ENCODE assay signal across 1 cellular context in the genomic region with DNA sequence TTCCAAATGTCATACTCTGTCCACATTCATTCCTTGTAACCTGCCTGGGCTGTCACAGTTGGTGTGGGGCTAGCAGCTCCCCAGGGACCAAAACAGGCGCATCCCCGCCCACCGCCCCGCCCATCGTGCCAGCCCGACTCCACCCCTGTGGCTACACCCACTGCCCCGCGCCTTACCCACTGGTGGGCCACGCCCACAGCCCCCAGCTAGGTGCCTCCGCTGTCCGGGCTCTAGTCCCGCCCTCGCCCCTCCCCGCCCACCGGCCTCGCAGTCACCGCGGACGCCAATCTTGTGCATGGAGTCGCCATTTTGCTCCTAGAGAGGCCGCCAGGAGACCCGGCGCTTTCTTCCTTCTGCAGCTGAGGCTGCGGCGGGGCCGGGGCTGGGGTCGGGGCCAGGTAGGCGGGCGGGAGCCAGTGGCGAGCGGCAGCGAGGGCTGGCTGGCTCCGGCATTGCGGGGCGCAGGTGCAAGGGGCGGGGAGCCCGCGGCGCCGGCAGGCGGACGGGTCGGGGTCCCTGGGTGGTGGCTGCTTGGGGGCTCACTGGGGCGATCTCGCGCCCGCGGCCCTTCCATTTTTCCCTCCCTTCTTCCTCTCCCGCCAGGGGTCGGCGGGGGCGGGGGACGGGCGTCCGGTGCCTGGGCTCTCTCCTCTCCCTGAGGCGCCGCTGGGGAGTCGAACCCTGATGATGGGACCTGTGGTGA.
TF ChIP-seq lines count a peak whose summit lies in the region.

A gene with protein sequence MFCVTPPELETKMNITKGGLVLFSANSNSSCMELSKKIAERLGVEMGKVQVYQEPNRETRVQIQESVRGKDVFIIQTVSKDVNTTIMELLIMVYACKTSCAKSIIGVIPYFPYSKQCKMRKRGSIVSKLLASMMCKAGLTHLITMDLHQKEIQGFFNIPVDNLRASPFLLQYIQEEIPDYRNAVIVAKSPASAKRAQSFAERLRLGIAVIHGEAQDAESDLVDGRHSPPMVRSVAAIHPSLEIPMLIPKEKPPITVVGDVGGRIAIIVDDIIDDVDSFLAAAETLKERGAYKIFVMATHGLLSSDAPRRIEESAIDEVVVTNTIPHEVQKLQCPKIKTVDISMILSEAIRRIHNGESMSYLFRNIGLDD (plus strand): TSS at position 268 of the 703 bp plus-strand sequence. CDS start 7,703 bp downstream, outside the sequence.

TF ChIP-seq in HEK293, 187 proteins besides CTCF, POLR2A, EP300 and RAD21 (continued from another document):
- TF ChIP-seq, protein P1, sequence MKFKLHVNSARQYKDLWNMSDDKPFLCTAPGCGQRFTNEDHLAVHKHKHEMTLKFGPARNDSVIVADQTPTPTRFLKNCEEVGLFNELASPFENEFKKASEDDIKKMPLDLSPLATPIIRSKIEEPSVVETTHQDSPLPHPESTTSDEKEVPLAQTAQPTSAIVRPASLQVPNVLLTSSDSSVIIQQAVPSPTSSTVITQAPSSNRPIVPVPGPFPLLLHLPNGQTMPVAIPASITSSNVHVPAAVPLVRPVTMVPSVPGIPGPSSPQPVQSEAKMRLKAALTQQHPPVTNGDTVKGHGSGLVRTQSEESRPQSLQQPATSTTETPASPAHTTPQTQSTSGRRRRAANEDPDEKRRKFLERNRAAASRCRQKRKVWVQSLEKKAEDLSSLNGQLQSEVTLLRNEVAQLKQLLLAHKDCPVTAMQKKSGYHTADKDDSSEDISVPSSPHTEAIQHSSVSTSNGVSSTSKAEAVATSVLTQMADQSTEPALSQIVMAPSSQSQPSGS (tag by site-specific recombination; IDR thresholded peaks at IDR 0.05; ENCODE audit: low read depth): no peak
- TF ChIP-seq HOXD13 (CRISPR knock-in tag; IDR thresholded peaks at IDR 0.05; ENCODE audit: borderline replicate concordance): no peak
